15 cellular contexts compared by ENCODE assay signal in genomic region chr17:82060614-82061013, GRCh38.
"Had no signal": no experiment of that assay in that cellular context is flagged by ENCODE, and none has a peak within 500 bp of the region (broad histone marks: within the 10 kb centered on the region; RNA-seq: fewer than 3 reads in every experiment).

No MANE protein-coding gene starts in this region.

- H3K9me3 Mint-ChIP-seq: activated naive CD4-positive, alpha-beta T cell treated with anti-CD3 and anti-CD28 coated beads, Interleukin-2, amount 50 U/mL, for 72 hours; effector memory CD8-positive, alpha-beta T cell; nephron; stimulated activated memory B cell treated with anti-CD40 and anti-IgM and Interleukin-4, amounts not matched to agents 10 μg/mL and 1 μg/mL and 100 μg/mL, for 72 hours had no signal

- H3K4me3 ChIP-seq: cardiac muscle cell, esophagus squamous epithelium, lower lobe of right lung, prostate gland, right lobe of liver, thoracic aorta had no signal

- H3K4me1 Mint-ChIP-seq: nephron had no signal

- ATAC-seq: activated naive CD4-positive, alpha-beta T cell treated with anti-CD3 and anti-CD28 coated beads, Interleukin-2, amount 50 U/mL, for 72 hours; effector memory CD8-positive, alpha-beta T cell; lower lobe of right lung; right lobe of liver; stimulated activated memory B cell treated with anti-CD40 and anti-IgM and Interleukin-4, amounts not matched to agents 10 μg/mL and 1 μg/mL and 100 μg/mL, for 72 hours had no signal

- H3K36me3 Mint-ChIP-seq: activated naive CD4-positive, alpha-beta T cell treated with anti-CD3 and anti-CD28 coated beads, Interleukin-2, amount 50 U/mL, for 72 hours had no signal

- H3K27ac Mint-ChIP-seq: nephron; stimulated activated memory B cell treated with anti-CD40 and anti-IgM and Interleukin-4, amounts not matched to agents 10 μg/mL and 1 μg/mL and 100 μg/mL, for 72 hours had no signal

- H3K27me3 ChIP-seq: cardiac muscle cell, esophagus squamous epithelium, right lobe of liver had no signal

- H3K27me3 Mint-ChIP-seq: effector memory CD8-positive, alpha-beta T cell; stimulated activated memory B cell treated with anti-CD40 and anti-IgM and Interleukin-4, amounts not matched to agents 10 μg/mL and 1 μg/mL and 100 μg/mL, for 72 hours had no signal

- DNase-seq: activated CD4-positive, alpha-beta T cell treated with anti-CD3 and anti-CD28 coated beads, Interleukin-2, amount 50 U/mL, for 48 hours; activated gamma-delta T cell; amniotic stem cell; effector memory CD8-positive, alpha-beta T cell; esophagus squamous epithelium; lower lobe of right lung; small intestine; stimulated activated CD4-positive, alpha-beta T cell treated with anti-CD3 and anti-CD28 coated beads, Interleukin-4, amount 100 ng/mL, for 4 hours had no signal

- H3K27ac ChIP-seq: cardiac muscle cell, esophagus squamous epithelium, lower lobe of right lung, right lobe of liver, thoracic aorta had no signal

- H3K4me3 Mint-ChIP-seq: effector memory CD8-positive, alpha-beta T cell; stimulated activated memory B cell treated with anti-CD40 and anti-IgM and Interleukin-4, amounts not matched to agents 10 μg/mL and 1 μg/mL and 100 μg/mL, for 72 hours had no signal

- H3K9me3 ChIP-seq: esophagus squamous epithelium, lower lobe of right lung, prostate gland, right lobe of liver, thoracic aorta had no signal
